ENCODE assay signal across 10 cellular contexts in the genomic region with DNA sequence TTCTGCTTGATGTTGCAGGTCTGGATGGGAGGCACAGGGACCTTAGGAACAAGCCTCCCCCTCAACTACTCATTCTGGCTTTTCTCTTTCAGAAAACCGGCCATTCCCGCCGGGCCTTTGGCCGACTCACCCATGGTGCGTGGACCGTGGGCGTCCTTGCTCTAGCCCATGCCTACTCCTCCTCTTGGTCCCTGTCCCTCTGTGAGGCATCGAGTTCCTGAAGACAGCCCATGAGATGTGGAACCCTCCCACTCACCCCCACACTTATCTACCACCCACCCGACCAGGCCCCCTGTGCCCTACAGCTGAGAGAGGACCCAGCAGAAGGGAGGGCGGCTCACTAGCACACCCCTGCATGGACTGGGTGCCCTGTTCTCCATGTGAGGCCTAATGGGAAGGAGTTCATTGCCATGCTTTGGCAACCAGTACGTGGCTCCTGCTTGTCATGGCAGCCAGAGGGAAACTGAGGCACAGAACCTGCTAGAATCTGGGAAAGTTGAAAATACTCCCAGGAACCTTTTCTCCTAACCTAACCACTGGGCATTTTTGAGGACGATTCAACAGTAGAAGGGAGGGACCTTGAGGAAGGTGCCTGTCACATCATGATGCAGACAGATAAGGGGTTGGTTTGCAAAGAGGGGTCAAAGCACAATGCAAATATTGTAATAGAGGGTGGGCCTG. TPM values are rescaled to one million over a fixed set of nuclear protein-coding genes. Genes with fewer than 3 reads are reported as not detected.
DNase-seq lines count a peak whose midpoint lies in the region; ATAC-seq and TF ChIP-seq lines count a peak whose summit lies in the region.
"Had no signal": no experiment of that assay in that cellular context is flagged by ENCODE, and none has a peak within 500 bp of the region (broad histone marks: within the 10 kb centered on the region; RNA-seq: fewer than 3 reads in every experiment).

No MANE protein-coding gene starts in this region.

- H3K4me3 Mint-ChIP-seq in HFFc6 (peak overlapping the region; percentile 93), chondrocyte (ENCODE audit: unreplicated experiment) (peak overlapping the region; percentile 81), osteocyte (ENCODE audit: unreplicated experiment) (peak overlapping the region; percentile 75)

- H3K36me3 Mint-ChIP-seq in HFFc6 (ENCODE audit: low read depth) (peaks cover 13% of the 10 kb centered on the region; the same call in 1 of the 2 replicates), chondrocyte (ENCODE audit: low read depth) (no peaks in the 10 kb centered on the region), osteocyte (ENCODE audit: unreplicated experiment) (no peaks in the 10 kb centered on the region)

- DNase-seq in AG09309 (ENCODE audit: low read depth) (no peak), HFFc6 (no peak), chondrocyte (ENCODE audit: low spot score) (no peak), osteocyte (ENCODE audit: extremely low spot score, unreplicated experiment) (no peak), NCI-H1436 treated with DMSO at 0.1 percent for 48 hours (lab: John Stamatoyannopoulos, UW) (no peak)
- DNase-seq: left lung, NCI-H1105 had no signal

- H3K4me1 Mint-ChIP-seq in HFFc6 (ENCODE audit: low read depth) (peaks cover 57% of the 10 kb centered on the region), chondrocyte (ENCODE audit: low read depth) (peaks cover 55% of the 10 kb centered on the region), osteocyte (ENCODE audit: unreplicated experiment) (peaks cover 34% of the 10 kb centered on the region)

- H3K27me3 Mint-ChIP-seq in HFFc6 (ENCODE audit: insufficient read depth) (peaks cover 1% of the 10 kb centered on the region; the same call in 1 of the 2 replicates), chondrocyte (ENCODE audit: low read depth) (no peaks in the 10 kb centered on the region), osteocyte (ENCODE audit: unreplicated experiment) (no peaks in the 10 kb centered on the region)

- H3K9me3 Mint-ChIP-seq in HFFc6 (no peaks in the 10 kb centered on the region), chondrocyte (ENCODE audit: low read depth) (no peaks in the 10 kb centered on the region), osteocyte (ENCODE audit: unreplicated experiment) (no peaks in the 10 kb centered on the region)

- peak overlapping the region; percentile 61 for H3K4me3 ChIP-seq in AG09309 (ENCODE audit: control insufficient read depth, low read depth, low read length)

- TF ChIP-seq CTCF in AG09309 (IDR thresholded peaks at IDR 0.05; ENCODE audit: control insufficient read depth, insufficient read depth, low read depth, low read length, missing control alignments) (no peak), HFFc6 (IDR thresholded peaks at IDR 0.05) (no peak), chondrocyte (IDR thresholded peaks at IDR 0.05) (no peak), osteocyte (IDR thresholded peaks at IDR 0.05) (no peak)

- no peak for ATAC-seq in HG03342 (IDR thresholded peaks at IDR 0.05; ENCODE audit: unreplicated experiment)
- no peak for ATAC-seq in HG02973 (IDR thresholded peaks at IDR 0.05; ENCODE audit: unreplicated experiment)
- ATAC-seq in HG02798 (IDR thresholded peaks at IDR 0.05; ENCODE audit: poor library complexity, unreplicated experiment): no peak
- ATAC-seq: left lung had no signal

- peak overlapping the region; percentile 83 for H3K27ac Mint-ChIP-seq in HFFc6
- H3K27ac Mint-ChIP-seq in chondrocyte (ENCODE audit: unreplicated experiment): no peak overlapping the region
- peak overlapping the region; percentile 63 for H3K27ac Mint-ChIP-seq in osteocyte (ENCODE audit: unreplicated experiment)

RNA-seq across cellular contexts. Expression of gene SPEG, which starts 8.5 kb away (rescaled TPM):
- 10 to 100 TPM; 80.9 to 89.5 (median 84.7) TPM for total RNA-seq in HFFc6 (2021; fragmentation: NEBNext Ultra II Directional; extraction: Animal tissue kit (Norgen Biotek cat#: 25700))
- total RNA-seq in chondrocyte: 62.9 to 94.9 TPM (median 89.7 TPM) in 3 replicates
- total RNA-seq in osteocyte: 27.0 and 30.3 TPM in 2 replicates

RNA-seq across cellular contexts. Expression of gene DES, which starts 25.0 kb away (rescaled TPM):
- total RNA-seq in HFFc6 (2021; fragmentation: NEBNext Ultra II Directional; extraction: Animal tissue kit (Norgen Biotek cat#: 25700)): under 1 TPM in 5 of 6 experiments, not detected in 1; 0.12 to 0.37 (median 0.19) TPM
- 0.70 to 19.8 TPM (median 15.5 TPM) in 3 replicates for total RNA-seq in chondrocyte
- total RNA-seq in osteocyte: not detected in 2 replicates

RNA-seq across cellular contexts. Expression of gene DNPEP, which starts 55.4 kb away (rescaled TPM):
- total RNA-seq in HFFc6 (2021; fragmentation: NEBNext Ultra II Directional; extraction: Animal tissue kit (Norgen Biotek cat#: 25700)): 10 to 100 TPM; 46.9 to 59.4 (median 53.0) TPM
- 42.3 to 47.9 TPM (median 43.5 TPM) in 3 replicates for total RNA-seq in chondrocyte
- 58.1 and 73.2 TPM in 2 replicates for total RNA-seq in osteocyte

RNA-seq across cellular contexts. Expression of gene GMPPA, which starts 55.5 kb away (rescaled TPM):
- 10 to 100 TPM; 68.9 to 85.3 (median 74.1) TPM for total RNA-seq in HFFc6 (2021; fragmentation: NEBNext Ultra II Directional; extraction: Animal tissue kit (Norgen Biotek cat#: 25700))
- 60.9 to 72.4 TPM (median 62.1 TPM) in 3 replicates for total RNA-seq in chondrocyte
- 41.4 and 42.5 TPM in 2 replicates for total RNA-seq in osteocyte
